1 cellular context compared by ENCODE assay signal in genomic region chr1:117036018-117036421, GRCh38.
TF ChIP-seq lines count a peak whose summit lies in the region.

No MANE protein-coding gene starts in this region.

TF ChIP-seq in WTC11, 78 proteins besides CTCF, POLR2A, EP300 and RAD21:
- TF ChIP-seq SOX15 (CRISPR knock-in tag; IDR thresholded peaks at IDR 0.05): no peak
- TF ChIP-seq MLX (CRISPR knock-in tag; IDR thresholded peaks at IDR 0.05): no peak
- TF ChIP-seq ZNF232 (CRISPR knock-in tag; IDR thresholded peaks at IDR 0.05): no peak
- no peak for TF ChIP-seq CDX4 (CRISPR knock-in tag; IDR thresholded peaks at IDR 0.05; ENCODE audit: borderline replicate concordance)
- no peak for TF ChIP-seq ZNF532 (CRISPR knock-in tag; IDR thresholded peaks at IDR 0.05; ENCODE audit: borderline replicate concordance)
- TF ChIP-seq ZNF512 (CRISPR knock-in tag; IDR thresholded peaks at IDR 0.05; ENCODE audit: borderline replicate concordance): no peak
- no peak for TF ChIP-seq ZNF263 (CRISPR knock-in tag; IDR thresholded peaks at IDR 0.05; ENCODE audit: low read depth)
- TF ChIP-seq ZNF281 (CRISPR knock-in tag; IDR thresholded peaks at IDR 0.05): no peak
- no peak for TF ChIP-seq GRHL2 (CRISPR knock-in tag; IDR thresholded peaks at IDR 0.05; ENCODE audit: insufficient replicate concordance, severe bottlenecking)
- no peak for TF ChIP-seq RELA (CRISPR knock-in tag; IDR thresholded peaks at IDR 0.05; ENCODE audit: borderline replicate concordance)
- TF ChIP-seq CREM (CRISPR knock-in tag; IDR thresholded peaks at IDR 0.05): no peak
- TF ChIP-seq ZNF121 (CRISPR knock-in tag; IDR thresholded peaks at IDR 0.05): no peak
- TF ChIP-seq MYBL2 (CRISPR knock-in tag; IDR thresholded peaks at IDR 0.05): no peak
- no peak for TF ChIP-seq ARID4B (CRISPR knock-in tag; IDR thresholded peaks at IDR 0.05; ENCODE audit: borderline replicate concordance)
- no peak for TF ChIP-seq ZBTB43 (CRISPR knock-in tag; IDR thresholded peaks at IDR 0.05)
- no peak for TF ChIP-seq PRRX2 (CRISPR knock-in tag; IDR thresholded peaks at IDR 0.05)
TF ChIP-seq in WTC11: peak in this region for 0.
